In genomic region chr18:59899298-59900221, GRCh38 we compare ENCODE assay signal across 8 cellular contexts. TPM values are rescaled to one million over a fixed set of nuclear protein-coding genes. Genes with fewer than 3 reads are reported as not detected.
DNase-seq lines count a peak whose midpoint lies in the region; ATAC-seq and TF ChIP-seq lines count a peak whose summit lies in the region.

TSS of gene PMAIP1 (plus strand) at chr18:59899996. CDS start at chr18:59900178, 182 bp downstream.

- H3K4me1 ChIP-seq in adrenal gland (replicated peaks in 1 of 2) = peaks cover 4% of the 10 kb centered on the region in 2 donors

- H3K27me3 ChIP-seq in adrenal gland = peaks cover 19% of the 10 kb centered on the region

- intact Hi-C loops in T-helper 1 cell treated with Interleukin-12 subunit alpha and Interleukin-12 subunit beta and Interleukin-4 antibody, amounts not matched to agents 30 ng/mL and 1 ng/mL, for 36 hours (cut with micrococcal nuclease) = loop anchor here (1.0 to 10.0 kb wide), 8 partner anchors 14 to 1355 kb away; partner anchors contain the start of genes MALT1 and SEC11C
- intact Hi-C loops in adrenal gland (cut with DNase I) (no loop called here), left ventricle myocardium superior (cut with micrococcal nuclease) (no loop called here)

- WGBS in adrenal gland, 4 donors = 1 to 8% (median 2%) methylated on average over 17 to 73 of the region's 73 CpGs

- no peaks in the 10 kb centered on the region for H3K36me3 ChIP-seq in adrenal gland (replicated peaks in 1 of 2)

- ATAC-seq in HG02885 (IDR thresholded peaks at IDR 0.05; ENCODE audit: poor library complexity, unreplicated experiment) (peak; percentile 70), left ventricle myocardium superior (peak; percentile 99)

- DNase-seq in NCI-H1694 treated with DMSO at 0.1 percent for 48 hours (lab: John Stamatoyannopoulos, UW) (peak; percentile 64), adrenal gland (peak; percentile 77 to 87 (median 78)), left ventricle myocardium superior (peak; percentile 85), renal cortical epithelial cell (ENCODE audit: low read depth) (peak; percentile 92), cerebellar nuclear complex (lab: John Stamatoyannopoulos, UW) (no peak)

- peak within 1 kb of the TSS in 2 of 4 donors; percentile 8 to 64 for H3K4me3 ChIP-seq in adrenal gland

- peak within 1 kb of the TSS in 4 of 5 donors; percentile 18 to 64 (median 30) for H3K27ac ChIP-seq in adrenal gland

- H3K9me3 ChIP-seq in adrenal gland (replicated peaks in 1 of 3) = no peaks in the 10 kb centered on the region

- no peak for TF ChIP-seq CTCF in adrenal gland (IDR thresholded peaks at IDR 0.05)

- peak; percentile 100 for TF ChIP-seq POLR2A in GM15510 (IDR thresholded peaks at IDR 0.05; ENCODE audit: borderline replicate concordance, extremely low read depth, insufficient read length)
- TF ChIP-seq POLR2A in adrenal gland (IDR thresholded peaks at IDR 0.05) = peak; percentile 43 to 60

RNA-seq across cellular contexts. Expression of gene PMAIP1, which starts in this region (rescaled TPM):
- total RNA-seq in T-helper 1 cell treated with Interleukin-12 subunit alpha and Interleukin-12 subunit beta and Interleukin-4 antibody, amounts not matched to agents 30 ng/mL and 1 ng/mL, for 36 hours = 24.1 and 24.3 TPM in 2 replicates
- total RNA-seq in adrenal gland (under 1 TPM in 6 of 8 donors, not detected in 2; 0.14 to 0.92 (median 0.53) TPM), left ventricle myocardium superior (0.20 TPM), renal cortical epithelial cell (11.6 and 69.3 TPM in 2 replicates)
- under 1 TPM; 0.13 to 0.88 (median 0.16) TPM for polyA plus RNA-seq in adrenal gland

Comparison
In these comparisons a context has a peak if more than half of its experiments do, and no peak if none do; other contexts are left out.
1. Peak in DNase-seq and H3K27ac ChIP-seq in adrenal gland; RNA of the gene not detected or under 1 TPM.
2. Peak in DNase-seq and ATAC-seq in left ventricle myocardium superior; RNA of the gene not detected or under 1 TPM.
3. DNase-seq: peak in NCI-H1694 treated with DMSO at 0.1 percent for 48 hours (single experiment) and renal cortical epithelial cell (single experiment); none in cerebellar nuclear complex (0 of 2).